Comparison of ENCODE assay signal across 8 cellular contexts in genomic region chr4:25861951-25862410, GRCh38. TPM values are rescaled to one million over a fixed set of nuclear protein-coding genes. Genes with fewer than 3 reads are reported as not detected.
DNase-seq lines count a peak whose midpoint lies in the region; ATAC-seq, FAIRE-seq and TF ChIP-seq lines count a peak whose summit lies in the region.

No MANE protein-coding gene starts in this region.

- H3K4me1 ChIP-seq in OCI-LY3 (ENCODE audit: low read length), result peaks cover 36% of the 10 kb centered on the region
- H3K4me1 ChIP-seq in small intestine (ENCODE audit: control insufficient read depth in 2 of 2, insufficient read depth in 1 of 2, low read depth in 1 of 2, low read length in 1 of 2), result peaks cover 9 to 23% of the 10 kb centered on the region in 2 donors

- H3K4me1 Mint-ChIP-seq in activated naive CD8-positive, alpha-beta T cell treated with anti-CD3 and anti-CD28 coated beads, Interleukin-2, amount 50 U/mL, for 24 hours, result peaks cover 51% of the 10 kb centered on the region

- H3K36me3 ChIP-seq in OCI-LY3 (replicated peaks; ENCODE audit: low read depth, low read length), result peaks cover 22% of the 10 kb centered on the region
- H3K36me3 ChIP-seq in small intestine (ENCODE audit: control insufficient read depth in 2 of 2, insufficient read depth in 2 of 2, low read length in 2 of 2), result no peaks in the 10 kb centered on the region

- DNase-seq in EH (ENCODE audit: low read depth) (peak; percentile 64), H54 (ENCODE audit: insufficient read length, low spot score) (peak; percentile 24), small intestine (peak; percentile 58), DMS114 treated with DMSO at 0.1 percent for 48 hours (lab: John Stamatoyannopoulos, UW; ENCODE audit: unreplicated experiment) (no peak), COLO829 (ENCODE audit: low spot score) (no peak)
- DNase-seq in activated naive CD8-positive, alpha-beta T cell treated with anti-CD3 and anti-CD28 coated beads, Interleukin-2, amount 50 U/mL, for 24 hours, result peak; percentile 33

- no peaks in the 10 kb centered on the region for H3K9me3 ChIP-seq in OCI-LY3 (ENCODE audit: insufficient read depth, low read length)
- H3K9me3 ChIP-seq in iPS-18c (ENCODE audit: control insufficient read depth, insufficient read depth, low read length), result no peaks in the 10 kb centered on the region
- H3K9me3 ChIP-seq in small intestine (ENCODE audit: control insufficient read depth, low read depth), result no peaks in the 10 kb centered on the region

- H3K9me3 Mint-ChIP-seq in activated naive CD8-positive, alpha-beta T cell treated with anti-CD3 and anti-CD28 coated beads, Interleukin-2, amount 50 U/mL, for 24 hours, result no peaks in the 10 kb centered on the region

- H3K4me3 ChIP-seq in OCI-LY3 (ENCODE audit: low read length) (peak overlapping the region; percentile 80), iPS-18c (ENCODE audit: insufficient read depth, low read depth, low read length) (peak overlapping the region; percentile 59), small intestine (ENCODE audit: low read depth in 1 of 2, low read length in 2 of 2) (peak overlapping the region; percentile 78 to 99)

- peak overlapping the region; percentile 98 for H3K27ac Mint-ChIP-seq in activated naive CD8-positive, alpha-beta T cell treated with anti-CD3 and anti-CD28 coated beads, Interleukin-2, amount 50 U/mL, for 24 hours

- peak; percentile 21 for ATAC-seq in activated naive CD8-positive, alpha-beta T cell treated with anti-CD3 and anti-CD28 coated beads, Interleukin-2, amount 50 U/mL, for 24 hours

- peaks cover 3% of the 10 kb centered on the region for H3K27me3 Mint-ChIP-seq in activated naive CD8-positive, alpha-beta T cell treated with anti-CD3 and anti-CD28 coated beads, Interleukin-2, amount 50 U/mL, for 24 hours

- TF ChIP-seq CTCF in OCI-LY3 (IDR thresholded peaks at IDR 0.05; ENCODE audit: low read depth, low read length), result no peak

- peak overlapping the region; percentile 76 for H3K9ac ChIP-seq in OCI-LY3 (ENCODE audit: low read length)

- H4K20me1 ChIP-seq in OCI-LY3 (ENCODE audit: insufficient read depth, low read length), result peaks cover 37% of the 10 kb centered on the region

- H3K36me3 Mint-ChIP-seq in activated naive CD8-positive, alpha-beta T cell treated with anti-CD3 and anti-CD28 coated beads, Interleukin-2, amount 50 U/mL, for 24 hours (ENCODE audit: low read depth), result peaks cover 14% of the 10 kb centered on the region

- TF ChIP-seq POLR2A in H54 (IDR thresholded peaks at IDR 0.05; ENCODE audit: low read depth, low read length), result no peak

- peaks cover 53% of the 10 kb centered on the region for H3K79me2 ChIP-seq in OCI-LY3 (ENCODE audit: low read length)

- peak overlapping the region; percentile 41 for H3K27ac ChIP-seq in OCI-LY3 (ENCODE audit: low read length)
- H3K27ac ChIP-seq in small intestine (ENCODE audit: low read depth in 1 of 2, low read length in 1 of 2), result peak overlapping the region; percentile 90 to 91

- H3K4me3 Mint-ChIP-seq in activated naive CD8-positive, alpha-beta T cell treated with anti-CD3 and anti-CD28 coated beads, Interleukin-2, amount 50 U/mL, for 24 hours, result peak overlapping the region; percentile 97

- no peak overlapping the region for H2AFZ ChIP-seq in OCI-LY3 (ENCODE audit: low read depth, low read length)

- 0 to 1% (median 1%) methylated on average over 25 to 32 of the region's 32 CpGs for WGBS in small intestine, 3 donors

- peak overlapping the region; percentile 72 for H3K4me2 ChIP-seq in OCI-LY3 (ENCODE audit: low read length)

- FAIRE-seq in H54 (lab: Jason Lieb, UNC) (no peak), small intestine (lab: Jason Lieb, UNC) (no peak)

- H3K27me3 ChIP-seq in OCI-LY3 (ENCODE audit: low read depth, low read length), result no peaks in the 10 kb centered on the region
- no peaks in the 10 kb centered on the region for H3K27me3 ChIP-seq in small intestine (ENCODE audit: control insufficient read depth in 2 of 2, insufficient read depth in 2 of 2, low read length in 2 of 2)

RNA-seq across cellular contexts. Expression of gene SEL1L3, which starts 0.8 kb away (rescaled TPM):
- 10 to 100 TPM; 42.7 to 77.5 (median 51.1) TPM for polyA plus RNA-seq in small intestine

RNA-seq across cellular contexts. Expression of gene SMIM20, which starts 52.0 kb away (rescaled TPM):
- polyA plus RNA-seq in small intestine, result 100 to 1,000 TPM in 1 of 3 donors, 10 to 100 TPM in 2; 60.8 to 101 (median 90.1) TPM

Comparison
In these comparisons a context has a peak if more than half of its experiments do, and no peak if none do; other contexts are left out.
1. DNase-seq: peak in EH (single experiment), H54 (single experiment), activated naive CD8-positive, alpha-beta T cell treated with anti-CD3 and anti-CD28 coated beads, Interleukin-2, amount 50 U/mL, for 24 hours (single experiment) and small intestine (single experiment); none in DMS114 treated with DMSO at 0.1 percent for 48 hours (single experiment) and COLO829 (single experiment).
2. Peak in every context shown above with its lines, with median percentiles within 50 percentile points of each other: H3K4me3 ChIP-seq.